ENCODE assay signal across 22 cellular contexts in genomic region chr6:36128073-36128472, GRCh38. TPM values are rescaled to one million over a fixed set of nuclear protein-coding genes. Genes with fewer than 3 reads are reported as not detected.
DNase-seq lines count a peak whose midpoint lies in the region; ATAC-seq and TF ChIP-seq lines count a peak whose summit lies in the region.
"Had no signal": no experiment of that assay in that cellular context is flagged by ENCODE, and none has a peak within 500 bp of the region (broad histone marks: within the 10 kb centered on the region; RNA-seq: fewer than 3 reads in every experiment).

No MANE protein-coding gene starts in this region.

- H3K9me3 Mint-ChIP-seq in dendritic cell treated with granulocyte-macrophage colony-stimulating factor and Interleukin-4, amounts not matched to agents 40 ng/mL and 50 ng/mL, for 4 days = no peaks in the 10 kb centered on the region
- H3K9me3 Mint-ChIP-seq in T-helper 2 cell treated with Interferon-gamma antibody and Interleukin-4, amounts not matched to agents 5 μg/mL and 100 μg/mL, for 36 hours = no peaks in the 10 kb centered on the region
- H3K9me3 Mint-ChIP-seq: effector memory CD8-positive, alpha-beta T cell; IgD-negative memory B cell; T-cell had no signal

- H3K4me1 ChIP-seq in BLaER1 treated with 17β-estradiol and CSF1 and Interleukin-3, amounts not matched to agents 10 nM and 100 nM = peaks cover 84 to 94% (median 91%) of the 10 kb centered on the region in 10 experiments
- H3K4me1 ChIP-seq in neutrophil (ENCODE audit: control insufficient read depth in 1 of 2, insufficient read depth in 1 of 2, low read depth in 1 of 2, low read length in 1 of 2) = peaks cover 91 to 94% of the 10 kb centered on the region in 2 experiments
- peaks cover 29% of the 10 kb centered on the region for H3K4me1 ChIP-seq in BE2C
- H3K4me1 ChIP-seq: HAP-1 had no signal

- peak overlapping the region in 4 of 11 experiments; percentile 31 to 78 (median 72); a peak in 7 of 22 replicates for H3K9ac ChIP-seq in BLaER1 treated with 17β-estradiol and CSF1 and Interleukin-3, amounts not matched to agents 10 nM and 100 nM

- H3K4me2 ChIP-seq in BLaER1 treated with 17β-estradiol and CSF1 and Interleukin-3, amounts not matched to agents 10 nM and 100 nM = peak overlapping the region; percentile 32 to 100 (median 91); a peak in 21 of 22 replicates

- DNase-seq in H7 (peak; percentile 18), BE2C (no peak), middle frontal gyrus (ENCODE audit: extremely low spot score, low spot score) (no peak)
- DNase-seq in T-helper 2 cell treated with Interferon-gamma antibody and Interleukin-4, amounts not matched to agents 5 μg/mL and 100 μg/mL, for 36 hours (ENCODE audit: low spot score) = no peak
- DNase-seq: activated CD8-positive, alpha-beta memory T cell treated with anti-CD3 and anti-CD28 coated beads for 24 hours; activated T-cell treated with anti-CD3 and anti-CD28 coated beads, Interleukin-2, amount 50 U/mL, for 1 hour; Caco-2; DND-41; effector memory CD8-positive, alpha-beta T cell; NCI-H2081 treated with DMSO at 0.1 percent for 48 hours; posterior cingulate gyrus; transverse colon had no signal

- peak overlapping the region in 4 of 11 experiments; percentile 76 to 88 (median 81); a peak in 8 of 22 replicates for H3K27ac ChIP-seq in BLaER1 treated with 17β-estradiol and CSF1 and Interleukin-3, amounts not matched to agents 10 nM and 100 nM
- H3K27ac ChIP-seq in neutrophil = peak overlapping the region; percentile 96
- H3K27ac ChIP-seq: breast epithelium, sigmoid colon, transverse colon had no signal

- H3K27ac Mint-ChIP-seq in dendritic cell treated with granulocyte-macrophage colony-stimulating factor and Interleukin-4, amounts not matched to agents 40 ng/mL and 50 ng/mL, for 4 days = peak overlapping the region; percentile 80
- no peak overlapping the region for H3K27ac Mint-ChIP-seq in T-helper 2 cell treated with Interferon-gamma antibody and Interleukin-4, amounts not matched to agents 5 μg/mL and 100 μg/mL, for 36 hours
- H3K27ac Mint-ChIP-seq: effector memory CD8-positive, alpha-beta T cell had no signal

- no peaks in the 10 kb centered on the region; a peak in 2 of 22 replicates for H4K20me1 ChIP-seq in BLaER1 treated with 17β-estradiol and CSF1 and Interleukin-3, amounts not matched to agents 10 nM and 100 nM

- no peaks in the 10 kb centered on the region for H3K27me3 ChIP-seq in BLaER1 treated with 17β-estradiol and CSF1 and Interleukin-3, amounts not matched to agents 10 nM and 100 nM
- H3K27me3 ChIP-seq in H7 (ENCODE audit: control insufficient read depth, insufficient read depth, low read length) (peaks cover 8% of the 10 kb centered on the region), neutrophil (no peaks in the 10 kb centered on the region), BE2C (no peaks in the 10 kb centered on the region)
- H3K27me3 ChIP-seq: breast epithelium had no signal

- ATAC-seq in HG03095 (IDR thresholded peaks at IDR 0.05; ENCODE audit: unreplicated experiment) = no peak
- ATAC-seq: activated CD4-positive, CD25-positive, alpha-beta regulatory T cell treated with anti-CD3 and anti-CD28 coated beads, Interleukin-2, amount 50 U/mL, for 24 hours; effector memory CD8-positive, alpha-beta T cell; T-cell had no signal

- peak overlapping the region in 3 of 10 experiments; percentile 66 to 74 (median 73); a peak in 6 of 20 replicates for H3K4me3 ChIP-seq in BLaER1 treated with 17β-estradiol and CSF1 and Interleukin-3, amounts not matched to agents 10 nM and 100 nM
- H3K4me3 ChIP-seq in H7 (ENCODE audit: insufficient read depth, low read depth, low read length) (no peak overlapping the region), neutrophil (ENCODE audit: low read depth in 1 of 2, low read length in 1 of 2) (peak overlapping the region; percentile 48 to 70), BE2C (ENCODE audit: low read depth, low read length) (no peak overlapping the region)
- H3K4me3 ChIP-seq: breast epithelium, HAP-1, sigmoid colon, transverse colon had no signal

- peaks cover 2% of the 10 kb centered on the region for H3K27me3 Mint-ChIP-seq in dendritic cell treated with granulocyte-macrophage colony-stimulating factor and Interleukin-4, amounts not matched to agents 40 ng/mL and 50 ng/mL, for 4 days
- H3K27me3 Mint-ChIP-seq in T-helper 2 cell treated with Interferon-gamma antibody and Interleukin-4, amounts not matched to agents 5 μg/mL and 100 μg/mL, for 36 hours (ENCODE audit: low read depth) = no peaks in the 10 kb centered on the region
- H3K27me3 Mint-ChIP-seq: effector memory CD8-positive, alpha-beta T cell; IgD-negative memory B cell; T-cell had no signal

- H3K4me1 Mint-ChIP-seq in dendritic cell treated with granulocyte-macrophage colony-stimulating factor and Interleukin-4, amounts not matched to agents 40 ng/mL and 50 ng/mL, for 4 days (ENCODE audit: low read depth) = peaks cover 68% of the 10 kb centered on the region
- peaks cover 53% of the 10 kb centered on the region for H3K4me1 Mint-ChIP-seq in T-helper 2 cell treated with Interferon-gamma antibody and Interleukin-4, amounts not matched to agents 5 μg/mL and 100 μg/mL, for 36 hours (ENCODE audit: low read depth)

- intact Hi-C loops in dendritic cell treated with granulocyte-macrophage colony-stimulating factor and Interleukin-4, amounts not matched to agents 40 ng/mL and 50 ng/mL, for 4 days (cut with micrococcal nuclease) = no loop called here

- no peaks in the 10 kb centered on the region for H3K9me3 ChIP-seq in BLaER1 treated with 17β-estradiol and CSF1 and Interleukin-3, amounts not matched to agents 10 nM and 100 nM (replicated peaks in 1 of 11)
- H3K9me3 ChIP-seq in neutrophil (no peaks in the 10 kb centered on the region), BE2C (no peaks in the 10 kb centered on the region)
- H3K9me3 ChIP-seq: breast epithelium, Caco-2, HAP-1, sigmoid colon, transverse colon had no signal

- H3K4me3 Mint-ChIP-seq in dendritic cell treated with granulocyte-macrophage colony-stimulating factor and Interleukin-4, amounts not matched to agents 40 ng/mL and 50 ng/mL, for 4 days = peak overlapping the region; percentile 46
- no peak overlapping the region for H3K4me3 Mint-ChIP-seq in T-helper 2 cell treated with Interferon-gamma antibody and Interleukin-4, amounts not matched to agents 5 μg/mL and 100 μg/mL, for 36 hours

- H3K36me3 ChIP-seq in BLaER1 treated with 17β-estradiol and CSF1 and Interleukin-3, amounts not matched to agents 10 nM and 100 nM = peaks cover 0 to 9% (median 0%) of the 10 kb centered on the region in 11 experiments; a peak in 4 of 22 replicates
- H3K36me3 ChIP-seq in H7 (replicated peaks; ENCODE audit: control insufficient read depth, insufficient read depth, low read length) = no peaks in the 10 kb centered on the region
- H3K36me3 ChIP-seq in neutrophil = peaks cover 14% of the 10 kb centered on the region
- no peaks in the 10 kb centered on the region for H3K36me3 ChIP-seq in BE2C
- H3K36me3 ChIP-seq: breast epithelium, HAP-1, sigmoid colon, transverse colon had no signal

- peaks cover 8% of the 10 kb centered on the region for H3K36me3 Mint-ChIP-seq in dendritic cell treated with granulocyte-macrophage colony-stimulating factor and Interleukin-4, amounts not matched to agents 40 ng/mL and 50 ng/mL, for 4 days (ENCODE audit: low read depth)
- peaks cover under 1% of the 10 kb centered on the region for H3K36me3 Mint-ChIP-seq in T-helper 2 cell treated with Interferon-gamma antibody and Interleukin-4, amounts not matched to agents 5 μg/mL and 100 μg/mL, for 36 hours (ENCODE audit: low read depth)
- H3K36me3 Mint-ChIP-seq: IgD-negative memory B cell had no signal

- TF ChIP-seq CTCF in neutrophil (IDR thresholded peaks at IDR 0.05) = no peak
- TF ChIP-seq CTCF in BE2C (IDR thresholded peaks at IDR 0.05; ENCODE audit: low read depth, low read length) = no peak

RNA-seq across cellular contexts. Expression of gene MAPK13, which starts 2.2 kb away (rescaled TPM):
- total RNA-seq in H7 (2014; rRNA removed; shearing (Covaris generic)) = 3.2 TPM in 2 replicates
- 9.0 TPM for polyA plus RNA-seq in BE2C (2012; ENCODE audit: insufficient read depth, insufficient read length, low read depth)

Comparison
In these comparisons a context has a peak if more than half of its experiments do, and no peak if none do; other contexts are left out.
1. H3K4me3 ChIP-seq: peak in neutrophil (2 of 2); none in H7 (single experiment) and BE2C (single experiment).